ENCODE assay signal across 8 cellular contexts in genomic region chr1:98681812-98682211, GRCh38.
"Had no signal": no experiment of that assay in that cellular context is flagged by ENCODE, and none has a peak within 500 bp of the region (broad histone marks: within the 10 kb centered on the region; RNA-seq: fewer than 3 reads in every experiment).

No MANE protein-coding gene starts in this region.

- DNase-seq: GM23248, GOT3, H7, H9, HCEC 1CT, HFFc6 had no signal

- H3K9me3 ChIP-seq: HAP-1 had no signal

- H3K36me3 ChIP-seq: HAP-1 had no signal

- H3K27ac ChIP-seq: GM23248 had no signal

- H3K4me3 ChIP-seq: GM23248, GM23338, HAP-1 had no signal
